Comparison of ENCODE assay signal across 9 cellular contexts in genomic region chr9:36008774-36009300, GRCh38. TPM values are rescaled to one million over a fixed set of nuclear protein-coding genes. Genes with fewer than 3 reads are reported as not detected.
A peak's percentile ranks its signal among the peaks of the same experiment; 100 is the strongest.
DNase-seq lines count a peak whose midpoint lies in the region; ATAC-seq and TF ChIP-seq lines count a peak whose summit lies in the region.
"Had no signal": no experiment of that assay in that cellular context is flagged by ENCODE, and none has a peak within 500 bp of the region (broad histone marks: within the 10 kb centered on the region; RNA-seq: fewer than 3 reads in every experiment).

No MANE protein-coding gene starts in this region.

- no peaks in the 10 kb centered on the region for H3K27me3 ChIP-seq in MG63
- peaks cover 0 to 21% (median 3%) of the 10 kb centered on the region in 3 donors for H3K27me3 ChIP-seq in psoas muscle (ENCODE audit: insufficient read depth in 3 of 3, low read length in 2 of 3)

- H3K36me3 ChIP-seq in MG63 (no peaks in the 10 kb centered on the region), psoas muscle (ENCODE audit: insufficient read depth in 1 of 2, low read depth in 1 of 2) (no peaks in the 10 kb centered on the region)

- H3K4me1 ChIP-seq in psoas muscle, result no peaks in the 10 kb centered on the region

- 7 to 13% (median 10%) methylated on average over 10 to 11 of the region's 11 CpGs for WGBS in psoas muscle, 3 donors

- in situ Hi-C loops in GM13977 (cut with MboI; ENCODE audit: low pct_unique_long_range_greater_than_20kb, low sequenced_read_pairs, unreplicated experiment), result no loop called here

- no peak overlapping the region for H3K4me3 ChIP-seq in MG63
- peak overlapping the region; percentile 23 for H3K4me3 ChIP-seq in psoas muscle

- TF ChIP-seq CTCF in GM13977 (IDR thresholded peaks at IDR 0.05; ENCODE audit: extremely low read depth, insufficient read depth, missing control alignments) (peak; percentile 100), psoas muscle (IDR thresholded peaks at IDR 0.05) (peak; percentile 95)

- ATAC-seq in psoas muscle, result peak; percentile 59 to 93 (median 80)

- intact Hi-C loops in psoas muscle (cut with DNase I), result no loop called here

- H3K9me3 ChIP-seq in MG63 (peaks cover 16% of the 10 kb centered on the region), psoas muscle (no peaks in the 10 kb centered on the region)

- DNase-seq in A172 (ENCODE audit: low spot score), result peak; percentile 12
- DNase-seq in GM13977 (ENCODE audit: low spot score), result peak; percentile 78
- peak; percentile 78 for DNase-seq in MG63
- DNase-seq in SK-N-DZ (ENCODE audit: low spot score), result peak; percentile 79
- peak in 3 of 4 experiments; percentile 6 to 31 (median 18) for DNase-seq in activated naive CD4-positive, alpha-beta T cell (lab: John Stamatoyannopoulos, UW)
- peak; percentile 41 for DNase-seq in glomerular endothelial cell (ENCODE audit: extremely low read depth, low read depth, low spot score)
- peak; percentile 40 to 64 for DNase-seq in psoas muscle
- DNase-seq in middle frontal gyrus (ENCODE audit: extremely low spot score, low spot score), result no peak

- H3K27ac ChIP-seq in psoas muscle, result no peak overlapping the region

RNA-seq across cellular contexts. Expression of gene RECK, which starts 27.9 kb away (rescaled TPM):
- total RNA-seq in A172 (2014; rRNA removed; shearing (Covaris generic)), result 17.9 and 19.4 TPM in 2 replicates
- 33.8 and 36.1 TPM in 2 replicates for total RNA-seq in MG63 (2014; rRNA removed; shearing (Covaris generic); ENCODE audit: low replicate concordance)
- polyA plus RNA-seq in SK-N-DZ (2014; cell fraction: cytosol; rRNA removed), result 6.0 and 7.4 TPM in 2 replicates
- 6.5 and 8.5 TPM in 2 replicates for polyA plus RNA-seq in SK-N-DZ (2014; cell fraction: nucleus; rRNA removed)
- total RNA-seq in glomerular endothelial cell (16.4 and 18.7 TPM in 2 replicates), psoas muscle (1 to 10 TPM; 2.0 to 8.0 (median 4.6) TPM)
- polyA plus RNA-seq in psoas muscle, result 1 to 10 TPM; 1.4 to 1.8 (median 1.5) TPM

RNA-seq across cellular contexts. Expression of gene OR2S2, which starts 50.9 kb away (rescaled TPM):
- total RNA-seq in A172 (2014; rRNA removed; shearing (Covaris generic)), result not detected in 2 replicates
- not detected in 2 replicates for total RNA-seq in MG63 (2014; rRNA removed; shearing (Covaris generic); ENCODE audit: low replicate concordance)
- not detected in 2 replicates for polyA plus RNA-seq in SK-N-DZ (2014; cell fraction: cytosol; rRNA removed)
- not detected in 2 replicates for polyA plus RNA-seq in SK-N-DZ (2014; cell fraction: nucleus; rRNA removed)
- total RNA-seq in glomerular endothelial cell (not detected in 2 replicates), psoas muscle (not detected)
- not detected for polyA plus RNA-seq in psoas muscle
- total RNA-seq: subcutaneous adipose tissue had no signal
